ENCODE assay signal across 1 cellular context in genomic region chr19:5974721-5975387, GRCh38.
TF ChIP-seq lines count a peak whose summit lies in the region.

No MANE protein-coding gene starts in this region.

TF ChIP-seq in neural cell, 6 proteins besides CTCF, POLR2A, EP300 and RAD21 (continued from another document):
- TF ChIP-seq REST (IDR thresholded peaks at IDR 0.05; ENCODE audit: borderline replicate concordance): no peak
- TF ChIP-seq MXI1 (conservative IDR thresholded peaks at IDR 0.05; ENCODE audit: poor library complexity, severe bottlenecking): no peak
- TF ChIP-seq POLR2AphosphoS5 (IDR thresholded peaks at IDR 0.05): no peak
- TF ChIP-seq EZH2 (IDR thresholded peaks at IDR 0.05; ENCODE audit: borderline replicate concordance, insufficient read depth, low read length, poor library complexity, severe bottlenecking): no peak
- no peak for TF ChIP-seq TAF1 (IDR thresholded peaks at IDR 0.05; ENCODE audit: low read depth)
